In genomic region chr22:20297414-20298109, GRCh38 we compare ENCODE assay signal across 18 cellular contexts. TPM values are rescaled to one million over a fixed set of nuclear protein-coding genes. Genes with fewer than 3 reads are reported as not detected.
DNase-seq lines count a peak whose midpoint lies in the region; ATAC-seq and TF ChIP-seq lines count a peak whose summit lies in the region.
"Had no signal": no experiment of that assay in that cellular context is flagged by ENCODE, and none has a peak within 500 bp of the region (broad histone marks: within the 10 kb centered on the region; RNA-seq: fewer than 3 reads in every experiment).

No MANE protein-coding gene starts in this region.

- H2BK20ac ChIP-seq in IMR-90 (ENCODE audit: low read depth, low read length), result no peak overlapping the region

- H3K9me1 ChIP-seq in IMR-90 (ENCODE audit: insufficient read depth, low read length), result 0 out of 2 replicates have a peak, but pooled peaks cover 2% of the 10 kb centered on the region

- no peak for TF ChIP-seq POLR2A in IMR-90 (IDR thresholded peaks at IDR 0.05; ENCODE audit: low read depth, low read length)

- no peaks in the 10 kb centered on the region for H3K9me3 Mint-ChIP-seq in activated T-cell treated with anti-CD3 and anti-CD28 coated beads, Interleukin-2, amount 50 U/mL, for 4 hours
- no peaks in the 10 kb centered on the region for H3K9me3 Mint-ChIP-seq in central memory CD8-positive, alpha-beta T cell
- H3K9me3 Mint-ChIP-seq: H9 had no signal

- H3K4me3 Mint-ChIP-seq in activated T-cell treated with anti-CD3 and anti-CD28 coated beads, Interleukin-2, amount 50 U/mL, for 4 hours, result peak overlapping the region; percentile 67
- peak overlapping the region; percentile 77 for H3K4me3 Mint-ChIP-seq in central memory CD8-positive, alpha-beta T cell

- CTCF ChIA-PET in IMR-90 (lab: Yijun Ruan, JAX), result no interaction called here

- dilution Hi-C loops in IMR-90 (cut with HindIII; ENCODE audit: low sequenced_read_pairs, unreplicated experiment), result no loop called here

- H3K27ac ChIP-seq in IMR-90 (ENCODE audit: insufficient read depth, low read length), result no peak overlapping the region
- no peak overlapping the region for H3K27ac ChIP-seq in neuronal stem cell (replicated peaks; ENCODE audit: low read length)
- H3K27ac ChIP-seq in mesenchymal stem cell (ENCODE audit: low read length, poor library complexity, severe bottlenecking), result no peak overlapping the region
- H3K27ac ChIP-seq: KMS-11, SJSA1, vagina had no signal

- H3K14ac ChIP-seq in IMR-90 (replicated peaks; ENCODE audit: low read depth, low read length) (no peak overlapping the region), neuronal stem cell (ENCODE audit: low read length) (no peak overlapping the region), mesenchymal stem cell (ENCODE audit: low read length in 2 of 2) (no peak overlapping the region)

- no peak overlapping the region for H4K5ac ChIP-seq in IMR-90 (ENCODE audit: low read depth, low read length)

- H4K91ac ChIP-seq in IMR-90 (ENCODE audit: insufficient read depth, low read depth, low read length), result no peak overlapping the region
- no peak overlapping the region for H4K91ac ChIP-seq in neuronal stem cell (ENCODE audit: low read depth, low read length, poor library complexity)
- H4K91ac ChIP-seq in mesenchymal stem cell (ENCODE audit: low read length), result no peak overlapping the region

- in situ Hi-C loops in IMR-90 (cut with MboI; ENCODE audit: low sequenced_read_pairs), result no loop called here
- in situ Hi-C loops in GM13976 (cut with MboI; ENCODE audit: low sequenced_read_pairs, unreplicated experiment), result loop anchor here (10.0 kb wide), 1 partner anchor 143 kb away; the partner anchor contains the start of gene CCDC188

- H3K27me3 Mint-ChIP-seq in activated T-cell treated with anti-CD3 and anti-CD28 coated beads, Interleukin-2, amount 50 U/mL, for 4 hours (ENCODE audit: low read depth), result peaks cover 2% of the 10 kb centered on the region
- H3K27me3 Mint-ChIP-seq in central memory CD8-positive, alpha-beta T cell, result peaks cover 9% of the 10 kb centered on the region

- BruUV-seq in IMR-90 (replicated peaks; lab: Mats Ljungman, UMichigan), result no TSS peak

- no peaks in the 10 kb centered on the region; the same call in none of the 2 replicates for H4K20me1 ChIP-seq in IMR-90 (ENCODE audit: insufficient read depth, low read length)

- peaks cover 46% of the 10 kb centered on the region for H3K27me3 ChIP-seq in IMR-90 (ENCODE audit: control insufficient read depth, insufficient read depth, low read length)
- peaks cover 0 to 69% (median 39%) of the 10 kb centered on the region in 3 experiments for H3K27me3 ChIP-seq in neuronal stem cell (ENCODE audit: control insufficient read depth in 3 of 3, insufficient read depth in 3 of 3, low read depth in 1 of 3, low read length in 3 of 3)
- peaks cover 43 to 70% of the 10 kb centered on the region in 2 experiments for H3K27me3 ChIP-seq in mesenchymal stem cell (ENCODE audit: control insufficient read depth in 1 of 2, insufficient read depth in 1 of 2, low read length in 2 of 2)
- H3K27me3 ChIP-seq: vagina had no signal

- peaks cover 6% of the 10 kb centered on the region for H3K4me1 Mint-ChIP-seq in activated T-cell treated with anti-CD3 and anti-CD28 coated beads, Interleukin-2, amount 50 U/mL, for 4 hours (ENCODE audit: low read depth)
- peaks cover 7% of the 10 kb centered on the region for H3K4me1 Mint-ChIP-seq in central memory CD8-positive, alpha-beta T cell

- WGBS in IMR-90 (ENCODE audit: extremely low coverage in 2 of 2, insufficient read length in 1 of 2), 2 experiments, result 92% methylated on average over 2 of the region's 9 CpGs; no CpG with 5 or more reads in 1 of the 2 experiments
- no CpG with 5 or more reads among the region's 9 CpGs for WGBS in neuronal stem cell (ENCODE audit: extremely low coverage in 2 of 2, insufficient read length in 2 of 2, insufficient replicate concordance in 1 of 2), 2 donors
- 73% methylated on average over 7 of the region's 9 CpGs for WGBS in mesenchymal stem cell

- no peaks in the 10 kb centered on the region; the same call in 1 of the 2 replicates for H3K4me1 ChIP-seq in IMR-90 (ENCODE audit: control insufficient read depth, insufficient read depth, low read length)
- H3K4me1 ChIP-seq in neuronal stem cell (ENCODE audit: control insufficient read depth in 2 of 2, insufficient read depth in 1 of 2, low read depth in 1 of 2, low read length in 2 of 2), result peaks cover 2 to 5% of the 10 kb centered on the region in 2 donors
- peaks cover 15% of the 10 kb centered on the region for H3K4me1 ChIP-seq in mesenchymal stem cell (ENCODE audit: control insufficient read depth, insufficient read depth, low read depth, low read length)

- H2AFZ ChIP-seq in IMR-90 (replicated peaks; ENCODE audit: low read length, poor library complexity), result peak overlapping the region; percentile 21
- H2AFZ ChIP-seq in neuronal stem cell (ENCODE audit: low read length), result no peak overlapping the region
- H2AFZ ChIP-seq in mesenchymal stem cell (ENCODE audit: low read depth, low read length), result no peak overlapping the region

- no peak overlapping the region; the same call in 1 of the 2 replicates for H2AK5ac ChIP-seq in IMR-90 (ENCODE audit: low read depth, low read length)
- H2AK5ac ChIP-seq in neuronal stem cell (ENCODE audit: low read depth, low read length), result peak overlapping the region; percentile 33
- H2AK5ac ChIP-seq in mesenchymal stem cell (ENCODE audit: low read length, severe bottlenecking), result no peak overlapping the region

- H3K4ac ChIP-seq in IMR-90 (ENCODE audit: low read depth, low read length) (no peak overlapping the region), neuronal stem cell (ENCODE audit: low read length) (no peak overlapping the region), mesenchymal stem cell (ENCODE audit: low read depth in 1 of 2, low read length in 2 of 2) (no peak overlapping the region)

- H4K8ac ChIP-seq in IMR-90 (ENCODE audit: low read depth in 2 of 2, low read length in 2 of 2) (no peak overlapping the region), neuronal stem cell (ENCODE audit: low read depth, low read length) (no peak overlapping the region), mesenchymal stem cell (ENCODE audit: low read length) (no peak overlapping the region)

- H2BK5ac ChIP-seq in IMR-90 (ENCODE audit: low read depth, low read length, poor library complexity, severe bottlenecking), result no peak overlapping the region
- H2BK5ac ChIP-seq in neuronal stem cell (ENCODE audit: low read length), result peak overlapping the region; percentile 84
- no peak overlapping the region for H2BK5ac ChIP-seq in mesenchymal stem cell (ENCODE audit: low read depth, low read length, poor library complexity, severe bottlenecking)

- H3K18ac ChIP-seq in IMR-90 (ENCODE audit: low read depth, low read length), result no peak overlapping the region
- peak overlapping the region; percentile 32 for H3K18ac ChIP-seq in neuronal stem cell (ENCODE audit: low read length)
- no peak overlapping the region for H3K18ac ChIP-seq in mesenchymal stem cell (ENCODE audit: low read depth in 1 of 2, low read length in 2 of 2)

- H3K27ac Mint-ChIP-seq in central memory CD8-positive, alpha-beta T cell (ENCODE audit: low read depth), result no peak overlapping the region
- H3K27ac Mint-ChIP-seq: H9 had no signal

- H3K9ac ChIP-seq in IMR-90 (ENCODE audit: low read depth, low read length) (no peak overlapping the region), neuronal stem cell (ENCODE audit: low read depth, low read length, poor library complexity) (peak overlapping the region; percentile 22), mesenchymal stem cell (ENCODE audit: low read length) (no peak overlapping the region)
- H3K9ac ChIP-seq: KMS-11 had no signal

- H2BK15ac ChIP-seq in IMR-90 (ENCODE audit: low read depth, low read length) (no peak overlapping the region), neuronal stem cell (ENCODE audit: low read length) (no peak overlapping the region), mesenchymal stem cell (ENCODE audit: low read depth, poor library complexity, severe bottlenecking) (no peak overlapping the region)

- H3K79me1 ChIP-seq in IMR-90 (ENCODE audit: low read depth in 1 of 2, low read length in 2 of 2), result no peaks in the 10 kb centered on the region
- no peaks in the 10 kb centered on the region for H3K79me1 ChIP-seq in neuronal stem cell (ENCODE audit: low read depth, low read length)
- no peaks in the 10 kb centered on the region for H3K79me1 ChIP-seq in mesenchymal stem cell (replicated peaks; ENCODE audit: low read length, poor library complexity, severe bottlenecking)

- no peak overlapping the region for H2BK120ac ChIP-seq in IMR-90 (ENCODE audit: low read depth, low read length)
- no peak overlapping the region for H2BK120ac ChIP-seq in neuronal stem cell (ENCODE audit: low read depth, low read length)
- H2BK120ac ChIP-seq in mesenchymal stem cell (ENCODE audit: low read depth, low read length), result no peak overlapping the region

- H3K36me3 ChIP-seq in IMR-90 (ENCODE audit: control insufficient read depth, insufficient read depth, low read length) (no peaks in the 10 kb centered on the region), neuronal stem cell (replicated peaks in 1 of 2; ENCODE audit: control insufficient read depth in 2 of 2, insufficient read depth in 2 of 2, low read length in 2 of 2) (no peaks in the 10 kb centered on the region), mesenchymal stem cell (ENCODE audit: control insufficient read depth in 1 of 2, insufficient read depth in 2 of 2, low read depth in 1 of 2, low read length in 2 of 2) (no peaks in the 10 kb centered on the region)
- H3K36me3 ChIP-seq: SJSA1, vagina had no signal

- intact Hi-C loops in IMR-90 (cut with micrococcal nuclease), result no loop called here

- no peak overlapping the region for H3K23ac ChIP-seq in IMR-90 (ENCODE audit: low read depth, low read length)
- H3K23ac ChIP-seq in neuronal stem cell (ENCODE audit: low read depth, low read length, poor library complexity), result peak overlapping the region; percentile 38
- no peak overlapping the region for H3K23ac ChIP-seq in mesenchymal stem cell (ENCODE audit: low read length in 2 of 2)

- POLR2A ChIA-PET in IMR-90 (lab: Charles Lee; ENCODE audit: unreplicated experiment), result no interaction called here

- TF ChIP-seq CTCF in IMR-90 (conservative IDR thresholded peaks at IDR 0.05; ENCODE audit: low read depth, low read length), result no peak
- no peak for TF ChIP-seq CTCF in GM13976 (IDR thresholded peaks at IDR 0.05; ENCODE audit: borderline replicate concordance, control extremely low read depth, extremely low read depth, insufficient read depth, missing control alignments)

- DNase-seq in activated T-cell treated with anti-CD3 and anti-CD28 coated beads, Interleukin-2, amount 50 U/mL, for 4 hours, result no peak
- DNase-seq in activated T-cell treated with anti-CD3 and anti-CD28 coated beads, Interleukin-2, amount 50 U/mL, for 1 hour, result no peak
- DNase-seq in IMR-90 (no peak), neuronal stem cell (ENCODE audit: low spot score) (no peak), hippocampal formation (lab: John Stamatoyannopoulos, UW) (no peak), mesenchymal stem cell (no peak), GM13976 (ENCODE audit: low spot score) (no peak)
- DNase-seq in central memory CD8-positive, alpha-beta T cell (ENCODE audit: low spot score in 2 of 2), result no peak
- DNase-seq: activated gamma-delta T cell treated with Interleukin-2 at 50 U/mL for 16 hours, head of caudate nucleus, NCI-H1092, NCI-H2107, NCI-H69, OCI-M1 had no signal

- H3K4me2 ChIP-seq in IMR-90 (ENCODE audit: low read depth, low read length), result no peak overlapping the region
- no peak overlapping the region for H3K4me2 ChIP-seq in neuronal stem cell (ENCODE audit: insufficient read depth, low read length, poor library complexity, severe bottlenecking)
- no peak overlapping the region for H3K4me2 ChIP-seq in mesenchymal stem cell (ENCODE audit: low read length, poor library complexity, severe bottlenecking)
- H3K4me2 ChIP-seq: KMS-11 had no signal

- TF ChIP-seq RAD21 in IMR-90 (IDR thresholded peaks at IDR 0.05; ENCODE audit: low read length), result no peak

- ATAC-seq in activated T-cell treated with anti-CD3 and anti-CD28 coated beads, Interleukin-2, amount 50 U/mL, for 4 hours, result no peak
- ATAC-seq in IMR-90 (ENCODE audit: low read depth), result no peak
- no peak for ATAC-seq in central memory CD8-positive, alpha-beta T cell (replicated peaks; ENCODE audit: extremely low read depth, poor library complexity, severe bottlenecking)

- H2BK12ac ChIP-seq in neuronal stem cell (ENCODE audit: low read length), result no peak overlapping the region
- H2BK12ac ChIP-seq in mesenchymal stem cell (ENCODE audit: low read length in 2 of 2), result no peak overlapping the region

- no peaks in the 10 kb centered on the region for H3K36me3 Mint-ChIP-seq in activated T-cell treated with anti-CD3 and anti-CD28 coated beads, Interleukin-2, amount 50 U/mL, for 4 hours (ENCODE audit: insufficient read depth)
- H3K36me3 Mint-ChIP-seq in central memory CD8-positive, alpha-beta T cell (ENCODE audit: insufficient read depth), result no peaks in the 10 kb centered on the region

- H3K9me3 ChIP-seq in IMR-90 (ENCODE audit: control insufficient read depth, insufficient read depth, low read length) (no peaks in the 10 kb centered on the region), neuronal stem cell (replicated peaks in 1 of 2; ENCODE audit: control insufficient read depth in 2 of 2, insufficient read depth in 1 of 2, low read depth in 1 of 2, low read length in 2 of 2) (no peaks in the 10 kb centered on the region), mesenchymal stem cell (ENCODE audit: control insufficient read depth, low read length) (no peaks in the 10 kb centered on the region)
- H3K9me3 ChIP-seq: SJSA1, vagina had no signal

- H3K4me3 ChIP-seq in IMR-90 (ENCODE audit: insufficient read depth, low read depth, low read length), result no peak overlapping the region
- H3K4me3 ChIP-seq in neuronal stem cell (ENCODE audit: low read length in 2 of 2), result no peak overlapping the region
- H3K4me3 ChIP-seq in mesenchymal stem cell (ENCODE audit: insufficient read depth in 1 of 2, low read depth in 1 of 2, low read length in 2 of 2), result no peak overlapping the region
- H3K4me3 ChIP-seq: SJSA1, vagina had no signal

- no peak overlapping the region for H3K56ac ChIP-seq in IMR-90 (ENCODE audit: extremely low read depth, insufficient read depth, low read length)

- H2AK9ac ChIP-seq in IMR-90 (replicated peaks; ENCODE audit: low read depth, low read length, poor library complexity), result no peak overlapping the region

RNA-seq across cellular contexts. Expression of gene DGCR6L, which starts 22.3 kb away (rescaled TPM):
- total RNA-seq in activated T-cell treated with anti-CD3 and anti-CD28 coated beads, Interleukin-2, amount 50 U/mL, for 4 hours, result 10 to 100 TPM; 30.3 to 38.1 (median 33.2) TPM
- 65.4 and 68.6 TPM in 2 replicates for total RNA-seq in IMR-90 (2012; rRNA removed)
- polyA plus RNA-seq in IMR-90 (2012; rRNA removed), result 80.4 and 95.2 TPM in 2 replicates
- polyA plus RNA-seq in IMR-90 (2012; cell fraction: cytosol; rRNA removed), result 119 and 128 TPM in 2 replicates
- polyA plus RNA-seq in IMR-90 (2012; cell fraction: nucleus; rRNA removed; ENCODE audit: low replicate concordance), result 30.9 and 64.5 TPM in 2 replicates
- 26.0 TPM for polyA plus RNA-seq in neuronal stem cell (2013, experiment 1 of 2)
- polyA plus RNA-seq in neuronal stem cell (2013, experiment 2 of 2), result 25.8 TPM
- 24.5 TPM for polyA plus RNA-seq in mesenchymal stem cell (2013, experiment 1 of 2)
- polyA plus RNA-seq in mesenchymal stem cell (2013, experiment 2 of 2), result 24.9 TPM

RNA-seq across cellular contexts. Expression of gene RTN4R, which starts 29.4 kb away (rescaled TPM):
- total RNA-seq in activated T-cell treated with anti-CD3 and anti-CD28 coated beads, Interleukin-2, amount 50 U/mL, for 4 hours, result 1 to 10 TPM in 2 of 3 donors, under 1 TPM in 1; 0.89 to 1.4 (median 1.0) TPM
- total RNA-seq in IMR-90 (2012; rRNA removed), result 0.18 and 0.28 TPM in 2 replicates
- polyA plus RNA-seq in IMR-90 (2012; rRNA removed), result 0.94 and 1.2 TPM in 2 replicates
- polyA plus RNA-seq in IMR-90 (2012; cell fraction: cytosol; rRNA removed), result 0.74 and 1.8 TPM in 2 replicates
- 0.83 and 1.5 TPM in 2 replicates for polyA plus RNA-seq in IMR-90 (2012; cell fraction: nucleus; rRNA removed; ENCODE audit: low replicate concordance)
- 23.2 TPM for polyA plus RNA-seq in neuronal stem cell (2013, experiment 1 of 2)
- 22.9 TPM for polyA plus RNA-seq in neuronal stem cell (2013, experiment 2 of 2)
- polyA plus RNA-seq in mesenchymal stem cell (2013, experiment 1 of 2), result 0.79 TPM
- polyA plus RNA-seq in mesenchymal stem cell (2013, experiment 2 of 2), result 0.93 TPM
